ENCODE assay signal across 20 cellular contexts in the genomic region with DNA sequence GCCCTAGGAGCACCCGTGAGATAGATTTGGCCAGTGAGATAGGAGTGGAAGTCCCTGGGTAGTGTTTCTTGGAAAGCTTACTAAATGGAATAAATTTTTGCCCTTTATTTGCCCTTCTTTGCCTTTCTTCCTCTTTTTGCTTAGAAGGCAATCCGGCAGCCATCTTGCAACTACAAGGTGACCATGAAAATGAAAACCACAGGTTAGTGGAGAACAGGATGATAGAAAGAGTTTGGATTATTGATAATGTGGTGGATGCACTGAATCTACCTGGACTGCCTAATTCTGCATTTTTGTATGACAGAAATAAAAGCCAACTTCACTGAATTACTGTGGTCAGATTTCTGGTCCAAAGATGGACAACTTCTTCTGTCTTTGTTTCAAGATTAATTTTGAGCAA.
"Had no signal": no experiment of that assay in that cellular context is flagged by ENCODE, and none has a peak within 500 bp of the region (broad histone marks: within the 10 kb centered on the region; RNA-seq: fewer than 3 reads in every experiment).

No MANE protein-coding gene starts in this region.

- H3K4me3 ChIP-seq: esophagus squamous epithelium, gastroesophageal sphincter, left ventricle myocardium inferior, lower lobe of right lung, pancreas, stomach, thoracic aorta, transverse colon had no signal

- H3K36me3 ChIP-seq: pancreas had no signal

- H3K4me1 ChIP-seq: esophagus squamous epithelium, gastroesophageal sphincter, left ventricle myocardium inferior, lower lobe of right lung, stomach, transverse colon had no signal

- H3K27ac ChIP-seq: esophagus squamous epithelium, gastroesophageal sphincter, left ventricle myocardium inferior, lower lobe of right lung, pancreas, stomach, thoracic aorta, transverse colon had no signal

- DNase-seq: effector memory CD8-positive, alpha-beta T cell; esophagus squamous epithelium; foreskin fibroblast; kidney; left cardiac atrium; left ventricle myocardium inferior; lower lobe of right lung; mesendoderm; naive B cell; occipital lobe; pancreas; right cardiac atrium; small intestine; stimulated activated CD4-positive, alpha-beta T cell treated with anti-CD3 and anti-CD28 coated beads, Interleukin-12 subunit alpha, Interleukin-12 subunit beta, amount 100 ng/mL, for 4 hours; stimulated activated naive CD4-positive, alpha-beta T cell; stomach; substantia nigra; transverse colon had no signal

- H3K27me3 ChIP-seq: esophagus squamous epithelium, gastroesophageal sphincter, pancreas, stomach, transverse colon had no signal

- H3K9me3 ChIP-seq: esophagus squamous epithelium, gastroesophageal sphincter, left ventricle myocardium inferior, lower lobe of right lung, pancreas, stomach, thoracic aorta, transverse colon had no signal
